24 cellular contexts compared by ENCODE assay signal in the genomic region with DNA sequence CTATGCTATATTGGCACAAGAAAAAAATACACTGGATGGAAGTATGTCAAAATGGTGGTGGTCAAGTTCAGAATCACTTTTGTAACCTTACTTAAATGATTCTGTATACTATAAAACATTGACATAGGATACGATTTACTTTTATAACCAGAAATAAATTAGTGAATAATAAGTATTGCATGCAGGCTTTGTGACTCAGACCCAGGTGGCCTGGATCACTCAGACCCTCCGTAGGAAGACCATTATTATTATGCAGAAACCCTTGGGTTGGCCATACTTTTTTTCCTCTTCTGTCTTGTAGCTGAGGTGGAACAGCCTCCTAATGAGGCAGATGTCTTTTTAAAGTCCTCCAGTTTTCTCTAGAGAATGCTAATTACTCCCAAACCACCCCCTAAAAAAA.
DNase-seq lines count a peak whose midpoint lies in the region; ATAC-seq, FAIRE-seq and TF ChIP-seq lines count a peak whose summit lies in the region.
"Had no signal": no experiment of that assay in that cellular context is flagged by ENCODE, and none has a peak within 500 bp of the region (broad histone marks: within the 10 kb centered on the region; RNA-seq: fewer than 3 reads in every experiment).

No MANE protein-coding gene starts in this region.

- no peaks in the 10 kb centered on the region for H3K9me3 Mint-ChIP-seq in astrocyte (ENCODE audit: unreplicated experiment)
- H3K9me3 Mint-ChIP-seq in T-cell: peaks cover 7 to 19% (median 17%) of the 10 kb centered on the region in 3 donors
- H3K9me3 Mint-ChIP-seq in stimulated activated naive CD8-positive, alpha-beta T cell treated with anti-CD3 and anti-CD28 coated beads, Interleukin-15, amount 100 ng/mL, for 72 hours: peaks cover 4 to 13% of the 10 kb centered on the region in 2 donors

- CTCF ChIA-PET in SK-N-SH (lab: Yijun Ruan, JAX): no interaction called here
- CTCF ChIA-PET in T-cell (lab: Charles Lee): no interaction called here

- H3K36me3 Mint-ChIP-seq in astrocyte (ENCODE audit: low read depth, unreplicated experiment) (no peaks in the 10 kb centered on the region), T-cell (no peaks in the 10 kb centered on the region)

- TF ChIP-seq EP300 in SK-N-SH (IDR thresholded peaks at IDR 0.05; ENCODE audit: borderline replicate concordance in 1 of 2, low read depth in 1 of 2, low read length in 1 of 2): no peak

- H3K4me1 ChIP-seq in SK-N-SH (ENCODE audit: control insufficient read depth in 1 of 2, insufficient read depth in 2 of 2, low read depth in 1 of 2, low read length in 1 of 2) (peaks cover 0 to 18% of the 10 kb centered on the region in 2 experiments; a peak in 1 of 4 replicates), astrocyte (ENCODE audit: insufficient read depth, low read length) (peaks cover 33% of the 10 kb centered on the region)

- DNase-seq in SK-N-SH (no peak), astrocyte (ENCODE audit: low read depth) (peak; percentile 60), fibroblast of the aortic adventitia (ENCODE audit: low read depth) (peak; percentile 48), NCI-H1694 treated with DMSO at 0.1 percent for 48 hours (lab: John Stamatoyannopoulos, UW) (no peak), T-cell (no peak), NCI-H774 (lab: John Stamatoyannopoulos, UW) (no peak)
- no peak for DNase-seq in stimulated activated naive CD8-positive, alpha-beta T cell treated with anti-CD3 and anti-CD28 coated beads, Interleukin-15, amount 100 ng/mL, for 72 hours
- DNase-seq: KBM-7, NCI-H1092, NCI-H1436, NCI-H1930, NCI-H2227 treated with DMSO at 0.1 percent for 48 hours, NCI-H510A, SIG-M5, T-helper 1 cell had no signal

- H3K27ac Mint-ChIP-seq in astrocyte (ENCODE audit: unreplicated experiment) (no peak overlapping the region), T-cell (no peak overlapping the region)
- no peak overlapping the region for H3K27ac Mint-ChIP-seq in stimulated activated naive CD8-positive, alpha-beta T cell treated with anti-CD3 and anti-CD28 coated beads, Interleukin-15, amount 100 ng/mL, for 72 hours
- H3K27ac Mint-ChIP-seq: B cell, CD14-positive monocyte had no signal

- H3K9ac ChIP-seq in SK-N-SH (no peak overlapping the region), astrocyte (ENCODE audit: low read length) (no peak overlapping the region)

- peaks cover 9% of the 10 kb centered on the region for H3F3A ChIP-seq in SK-N-SH (replicated peaks; ENCODE audit: insufficient read depth)

- H3K36me3 ChIP-seq in SK-N-SH (replicated peaks in 1 of 2; ENCODE audit: control insufficient read depth in 1 of 2, insufficient read depth in 2 of 2, low read length in 1 of 2): no peaks in the 10 kb centered on the region
- no peaks in the 10 kb centered on the region for H3K36me3 ChIP-seq in astrocyte (ENCODE audit: insufficient read depth, low read length)

- H3K4me3 ChIP-seq in SK-N-SH (ENCODE audit: low read depth in 2 of 2, low read length in 1 of 2) (no peak overlapping the region), astrocyte (ENCODE audit: insufficient read depth, low read depth, low read length) (no peak overlapping the region), fibroblast of the aortic adventitia (ENCODE audit: low read depth, low read length) (no peak overlapping the region)
- H3K4me3 ChIP-seq: GM12878 had no signal

- 65% methylated on average over 2 of the region's 2 CpGs for WGBS in SK-N-SH (ENCODE audit: low lambda C conversion rate)

- no peaks in the 10 kb centered on the region for H3K27me3 ChIP-seq in SK-N-SH (ENCODE audit: insufficient read depth)
- H3K27me3 ChIP-seq in astrocyte (ENCODE audit: insufficient read depth, low read length): no peaks in the 10 kb centered on the region

- H3K27me3 Mint-ChIP-seq in astrocyte (ENCODE audit: low read depth, unreplicated experiment): no peaks in the 10 kb centered on the region
- no peaks in the 10 kb centered on the region for H3K27me3 Mint-ChIP-seq in T-cell
- no peaks in the 10 kb centered on the region for H3K27me3 Mint-ChIP-seq in stimulated activated naive CD8-positive, alpha-beta T cell treated with anti-CD3 and anti-CD28 coated beads, Interleukin-15, amount 100 ng/mL, for 72 hours
- H3K27me3 Mint-ChIP-seq: B cell had no signal

- no peak overlapping the region for H3K27ac ChIP-seq in SK-N-SH (ENCODE audit: low read depth in 2 of 2, low read length in 1 of 2)
- peak overlapping the region; percentile 32 for H3K27ac ChIP-seq in astrocyte (ENCODE audit: low read depth, low read length)
- H3K27ac ChIP-seq: 22Rv1, HL-60, RWPE1 had no signal

- H3K9me3 ChIP-seq in SK-N-SH (no peaks in the 10 kb centered on the region), astrocyte (ENCODE audit: insufficient read depth, low read depth, low read length) (no peaks in the 10 kb centered on the region)

- no peak for TF ChIP-seq RAD21 in SK-N-SH (IDR thresholded peaks at IDR 0.05; ENCODE audit: low read length)

- ATAC-seq in SK-N-SH treated with all-trans-retinoic acid at 6 μM for 48 hours (no peak), T-cell (replicated peaks in 1 of 4) (no peak)
- no peak for ATAC-seq in stimulated activated naive CD8-positive, alpha-beta T cell treated with anti-CD3 and anti-CD28 coated beads, Interleukin-15, amount 100 ng/mL, for 72 hours
- ATAC-seq: GM12878, HepG2 had no signal

- no peaks in the 10 kb centered on the region for H3K9me2 ChIP-seq in SK-N-SH

- H3K79me2 ChIP-seq in SK-N-SH (ENCODE audit: insufficient read depth): no peaks in the 10 kb centered on the region
- no peaks in the 10 kb centered on the region for H3K79me2 ChIP-seq in astrocyte (ENCODE audit: insufficient read depth, low read length)

- H3K4me3 Mint-ChIP-seq in astrocyte (ENCODE audit: unreplicated experiment) (no peak overlapping the region), T-cell (no peak overlapping the region)
- H3K4me3 Mint-ChIP-seq in stimulated activated naive CD8-positive, alpha-beta T cell treated with anti-CD3 and anti-CD28 coated beads, Interleukin-15, amount 100 ng/mL, for 72 hours: no peak overlapping the region
- H3K4me3 Mint-ChIP-seq: B cell, CD14-positive monocyte had no signal

- peaks cover 13% of the 10 kb centered on the region for H3K4me1 Mint-ChIP-seq in astrocyte (ENCODE audit: low read depth, unreplicated experiment)
- no peaks in the 10 kb centered on the region for H3K4me1 Mint-ChIP-seq in T-cell
- no peaks in the 10 kb centered on the region for H3K4me1 Mint-ChIP-seq in stimulated activated naive CD8-positive, alpha-beta T cell treated with anti-CD3 and anti-CD28 coated beads, Interleukin-15, amount 100 ng/mL, for 72 hours
- H3K4me1 Mint-ChIP-seq: B cell had no signal

- POLR2A ChIA-PET in SK-N-SH (lab: Yijun Ruan, JAX) (no interaction called here), T-cell (lab: Charles Lee) (no interaction called here)

- TF ChIP-seq CTCF in SK-N-SH (IDR thresholded peaks at IDR 0.05) (no peak), astrocyte (IDR thresholded peaks at IDR 0.05; ENCODE audit: insufficient read depth, low read depth, low read length) (no peak), fibroblast of the aortic adventitia (IDR thresholded peaks at IDR 0.05; ENCODE audit: insufficient read depth, low read length) (no peak)

- H4K20me1 ChIP-seq in SK-N-SH (ENCODE audit: insufficient read depth) (no peaks in the 10 kb centered on the region), astrocyte (ENCODE audit: insufficient read depth, low read length) (no peaks in the 10 kb centered on the region)

- H3K4me2 ChIP-seq in SK-N-SH: no peak overlapping the region
- H3K4me2 ChIP-seq in astrocyte (ENCODE audit: low read length): no peak overlapping the region

- no peak overlapping the region for H2AFZ ChIP-seq in SK-N-SH (ENCODE audit: low read depth)
- no peak overlapping the region for H2AFZ ChIP-seq in astrocyte (ENCODE audit: low read depth, low read length)

- no peak for FAIRE-seq in astrocyte (lab: Jason Lieb, UNC)
- FAIRE-seq: D721Med, GM12878, HepG2 had no signal

TF ChIP-seq in SK-N-SH, 30 proteins besides CTCF, POLR2A, EP300 and RAD21:
- TF ChIP-seq POLR2AphosphoS5 (IDR thresholded peaks at IDR 0.05; ENCODE audit: low read depth, low read length) (no peak), TCF12 (IDR thresholded peaks at IDR 0.05) (0 out of 2 replicates have a peak, but pooled peaks have one; percentile 8)

TF ChIP-seq in SK-N-SH treated with all-trans-retinoic acid at 6 μM for 48 hours, 23 proteins besides CTCF, POLR2A, EP300 and RAD21 (continues in another document):
- TF ChIP-seq CSDC2 (CRISPR knock-in tag; IDR thresholded peaks at IDR 0.05) (no peak), ZFP3 (CRISPR knock-in tag; IDR thresholded peaks at IDR 0.05) (no peak), ARNTL (CRISPR knock-in tag; IDR thresholded peaks at IDR 0.05; ENCODE audit: borderline replicate concordance, low read depth) (no peak)
- TF ChIP-seq, protein P1, sequence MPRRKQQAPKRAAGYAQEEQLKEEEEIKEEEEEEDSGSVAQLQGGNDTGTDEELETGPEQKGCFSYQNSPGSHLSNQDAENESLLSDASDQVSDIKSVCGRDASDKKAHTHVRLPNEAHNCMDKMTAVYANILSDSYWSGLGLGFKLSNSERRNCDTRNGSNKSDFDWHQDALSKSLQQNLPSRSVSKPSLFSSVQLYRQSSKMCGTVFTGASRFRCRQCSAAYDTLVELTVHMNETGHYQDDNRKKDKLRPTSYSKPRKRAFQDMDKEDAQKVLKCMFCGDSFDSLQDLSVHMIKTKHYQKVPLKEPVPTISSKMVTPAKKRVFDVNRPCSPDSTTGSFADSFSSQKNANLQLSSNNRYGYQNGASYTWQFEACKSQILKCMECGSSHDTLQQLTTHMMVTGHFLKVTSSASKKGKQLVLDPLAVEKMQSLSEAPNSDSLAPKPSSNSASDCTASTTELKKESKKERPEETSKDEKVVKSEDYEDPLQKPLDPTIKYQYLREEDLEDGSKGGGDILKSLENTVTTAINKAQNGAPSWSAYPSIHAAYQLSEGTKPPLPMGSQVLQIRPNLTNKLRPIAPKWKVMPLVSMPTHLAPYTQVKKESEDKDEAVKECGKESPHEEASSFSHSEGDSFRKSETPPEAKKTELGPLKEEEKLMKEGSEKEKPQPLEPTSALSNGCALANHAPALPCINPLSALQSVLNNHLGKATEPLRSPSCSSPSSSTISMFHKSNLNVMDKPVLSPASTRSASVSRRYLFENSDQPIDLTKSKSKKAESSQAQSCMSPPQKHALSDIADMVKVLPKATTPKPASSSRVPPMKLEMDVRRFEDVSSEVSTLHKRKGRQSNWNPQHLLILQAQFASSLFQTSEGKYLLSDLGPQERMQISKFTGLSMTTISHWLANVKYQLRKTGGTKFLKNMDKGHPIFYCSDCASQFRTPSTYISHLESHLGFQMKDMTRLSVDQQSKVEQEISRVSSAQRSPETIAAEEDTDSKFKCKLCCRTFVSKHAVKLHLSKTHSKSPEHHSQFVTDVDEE (CRISPR knock-in tag; IDR thresholded peaks at IDR 0.05): no peak

Comparison
In these comparisons a context has a peak if more than half of its experiments do, and no peak if none do; other contexts are left out.
1. DNase-seq: peak in astrocyte (single experiment) and fibroblast of the aortic adventitia (single experiment); none in SK-N-SH (single experiment), NCI-H1694 treated with DMSO at 0.1 percent for 48 hours (single experiment), T-cell (0 of 34), NCI-H774 (single experiment) and stimulated activated naive CD8-positive, alpha-beta T cell treated with anti-CD3 and anti-CD28 coated beads, Interleukin-15, amount 100 ng/mL, for 72 hours (0 of 2).